Comparison of ENCODE assay signal across 8 cellular contexts in the genomic region with DNA sequence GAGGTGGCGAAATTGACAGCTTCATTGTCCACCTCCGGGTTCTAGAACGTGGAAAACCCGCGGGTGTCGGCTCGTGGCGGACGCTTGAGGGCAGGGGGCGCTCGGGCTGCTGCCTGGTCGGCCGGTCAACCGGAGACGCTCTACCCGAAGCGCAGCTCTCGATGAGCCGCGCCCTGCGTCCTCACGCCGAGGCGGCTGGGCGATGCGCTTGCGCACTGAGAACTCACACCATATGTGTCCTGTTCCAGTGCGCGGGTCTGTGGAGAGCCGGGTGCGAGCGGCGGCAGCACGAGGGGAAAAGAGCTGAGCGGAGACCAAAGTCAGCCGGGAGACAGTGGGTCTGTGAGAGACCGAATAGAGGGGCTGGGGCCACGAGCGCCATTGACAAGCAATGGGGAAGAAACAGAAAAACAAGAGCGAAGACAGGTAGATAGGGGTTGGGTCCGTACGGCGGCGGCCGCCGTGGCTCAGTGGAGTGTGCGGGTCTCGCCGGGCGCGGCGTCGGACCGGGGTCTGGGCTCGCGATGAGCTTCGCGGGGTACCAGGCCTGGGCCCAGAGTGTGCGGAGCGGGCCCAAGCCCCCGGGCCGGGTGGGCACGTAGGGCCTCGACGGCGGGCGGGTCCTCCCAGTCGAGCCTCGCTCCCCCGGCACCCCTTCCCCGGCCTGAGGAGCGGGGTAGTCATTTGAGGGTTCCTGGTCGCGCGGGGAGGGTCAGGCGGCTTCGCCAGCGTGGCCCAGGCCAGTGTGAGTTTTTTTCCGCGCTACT. TPM values are rescaled to one million over a fixed set of nuclear protein-coding genes. Genes with fewer than 3 reads are reported as not detected.
A peak's percentile ranks its signal among the peaks of the same experiment; 100 is the strongest.
DNase-seq lines count a peak whose midpoint lies in the region; ATAC-seq, FAIRE-seq and TF ChIP-seq lines count a peak whose summit lies in the region.

A gene with protein sequence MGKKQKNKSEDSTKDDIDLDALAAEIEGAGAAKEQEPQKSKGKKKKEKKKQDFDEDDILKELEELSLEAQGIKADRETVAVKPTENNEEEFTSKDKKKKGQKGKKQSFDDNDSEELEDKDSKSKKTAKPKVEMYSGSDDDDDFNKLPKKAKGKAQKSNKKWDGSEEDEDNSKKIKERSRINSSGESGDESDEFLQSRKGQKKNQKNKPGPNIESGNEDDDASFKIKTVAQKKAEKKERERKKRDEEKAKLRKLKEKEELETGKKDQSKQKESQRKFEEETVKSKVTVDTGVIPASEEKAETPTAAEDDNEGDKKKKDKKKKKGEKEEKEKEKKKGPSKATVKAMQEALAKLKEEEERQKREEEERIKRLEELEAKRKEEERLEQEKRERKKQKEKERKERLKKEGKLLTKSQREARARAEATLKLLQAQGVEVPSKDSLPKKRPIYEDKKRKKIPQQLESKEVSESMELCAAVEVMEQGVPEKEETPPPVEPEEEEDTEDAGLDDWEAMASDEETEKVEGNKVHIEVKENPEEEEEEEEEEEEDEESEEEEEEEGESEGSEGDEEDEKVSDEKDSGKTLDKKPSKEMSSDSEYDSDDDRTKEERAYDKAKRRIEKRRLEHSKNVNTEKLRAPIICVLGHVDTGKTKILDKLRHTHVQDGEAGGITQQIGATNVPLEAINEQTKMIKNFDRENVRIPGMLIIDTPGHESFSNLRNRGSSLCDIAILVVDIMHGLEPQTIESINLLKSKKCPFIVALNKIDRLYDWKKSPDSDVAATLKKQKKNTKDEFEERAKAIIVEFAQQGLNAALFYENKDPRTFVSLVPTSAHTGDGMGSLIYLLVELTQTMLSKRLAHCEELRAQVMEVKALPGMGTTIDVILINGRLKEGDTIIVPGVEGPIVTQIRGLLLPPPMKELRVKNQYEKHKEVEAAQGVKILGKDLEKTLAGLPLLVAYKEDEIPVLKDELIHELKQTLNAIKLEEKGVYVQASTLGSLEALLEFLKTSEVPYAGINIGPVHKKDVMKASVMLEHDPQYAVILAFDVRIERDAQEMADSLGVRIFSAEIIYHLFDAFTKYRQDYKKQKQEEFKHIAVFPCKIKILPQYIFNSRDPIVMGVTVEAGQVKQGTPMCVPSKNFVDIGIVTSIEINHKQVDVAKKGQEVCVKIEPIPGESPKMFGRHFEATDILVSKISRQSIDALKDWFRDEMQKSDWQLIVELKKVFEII (plus strand): TSS at position 226 of the 767 bp plus-strand sequence. CDS start 166 bp downstream, at position 392.

- H3K79me2 ChIP-seq in mesendoderm (ENCODE audit: control insufficient read depth, insufficient read depth, low read length) = peaks cover 56% of the 10 kb centered on the region

- H3K36me3 Mint-ChIP-seq in endodermal cell (ENCODE audit: low read depth) = peaks cover 9% of the 10 kb centered on the region

- no peak within 1 kb of the TSS for H2BK15ac ChIP-seq in mesendoderm (replicated peaks; ENCODE audit: low read depth)

- 0% methylated on average over 22 to 80 of the region's 80 CpGs for WGBS in endodermal cell (ENCODE audit: insufficient coverage in 1 of 2, insufficient read length in 1 of 2), 2 experiments
- no CpG with 5 or more reads among the region's 80 CpGs for WGBS in mesendoderm (ENCODE audit: extremely low coverage, insufficient coverage, low lambda C conversion rate)

- no peak within 1 kb of the TSS for H4K8ac ChIP-seq in mesendoderm (ENCODE audit: low read depth, low read length)

- H3K9me3 ChIP-seq in endodermal cell (ENCODE audit: control insufficient read depth, low read length) = no peaks in the 10 kb centered on the region

- no peak within 1 kb of the TSS for H3K27ac Mint-ChIP-seq in endodermal cell

- TF ChIP-seq CTCF in D721Med (IDR thresholded peaks at IDR 0.05; ENCODE audit: insufficient read depth, missing control alignments) (peak; percentile 68), endodermal cell (conservative IDR thresholded peaks at IDR 0.05) (peak; percentile 79)

- no peak within 1 kb of the TSS for H3K4ac ChIP-seq in mesendoderm (ENCODE audit: low read depth, low read length)

- peak within 1 kb of the TSS; percentile 90 for H3K56ac ChIP-seq in mesendoderm (ENCODE audit: low read length)

- H3K27ac ChIP-seq in endodermal cell (ENCODE audit: low read depth, low read length) (peak within 1 kb of the TSS; percentile 92), mesendoderm (ENCODE audit: low read depth, low read length) (peak within 1 kb of the TSS; percentile 10)

- no peak within 1 kb of the TSS for H3K23ac ChIP-seq in mesendoderm (ENCODE audit: low read length)

- DNase-seq in D721Med (ENCODE audit: insufficient read length, low spot score) = peak; percentile 51
- peak; percentile 35 to 95 (median 90) for DNase-seq in HUDEP-2 (lab: John Stamatoyannopoulos, UW; ENCODE audit: unreplicated experiment in 76 of 76)
- DNase-seq in NOMO-1 treated with DMSO at 0.1 percent for 48 hours (lab: John Stamatoyannopoulos, UW; ENCODE audit: unreplicated experiment) = peak; percentile 90
- peak; percentile 69 to 92 (median 73) for DNase-seq in activated CD8-positive, alpha-beta memory T cell treated with anti-CD3 and anti-CD28 coated beads for 48 hours (ENCODE audit: low read depth in 2 of 3, low spot score in 2 of 3)
- peak; percentile 98 for DNase-seq in endodermal cell
- DNase-seq in mesendoderm = peak; percentile 97
- DNase-seq in stimulated activated CD8-positive, alpha-beta memory T cell treated with anti-CD3 and anti-CD28 coated beads, Interleukin-12 subunit alpha, Interleukin-12 subunit beta, amount 100 ng/mL, for 4 hours (ENCODE audit: low read depth) = peak; percentile 90

- no peak for FAIRE-seq in D721Med (lab: Jason Lieb, UNC)

- no peak within 1 kb of the TSS for H4K5ac ChIP-seq in mesendoderm (ENCODE audit: low read length)

- H3K36me3 ChIP-seq in endodermal cell (ENCODE audit: control insufficient read depth, insufficient read depth, low read length) (peaks cover 19% of the 10 kb centered on the region), mesendoderm (ENCODE audit: control insufficient read depth, insufficient read depth, low read length) (no peaks in the 10 kb centered on the region)

- H3K9ac ChIP-seq in endodermal cell (ENCODE audit: extremely low read depth, low read length, poor library complexity, severe bottlenecking) (peak within 1 kb of the TSS; percentile 88), mesendoderm (ENCODE audit: low read length) (peak within 1 kb of the TSS; percentile 94)

- H2AK5ac ChIP-seq in mesendoderm (ENCODE audit: low read length) = no peak within 1 kb of the TSS

- H3K4me1 ChIP-seq in endodermal cell (ENCODE audit: control insufficient read depth, insufficient read depth, low read length) = no peaks in the 10 kb centered on the region
- H3K4me1 ChIP-seq in mesendoderm (ENCODE audit: control insufficient read depth, low read depth, low read length) = no peaks in the 10 kb centered on the region

- peak; percentile 68 for ATAC-seq in GM21390 (IDR thresholded peaks at IDR 0.05; ENCODE audit: unreplicated experiment)

- H3K4me3 ChIP-seq in endodermal cell (ENCODE audit: low read length) (peak within 1 kb of the TSS; percentile 96), mesendoderm (ENCODE audit: low read length) (peak within 1 kb of the TSS; percentile 42)

- no peaks in the 10 kb centered on the region for H3K27me3 Mint-ChIP-seq in endodermal cell (ENCODE audit: insufficient read depth)

- H3K9me3 Mint-ChIP-seq in endodermal cell = no peaks in the 10 kb centered on the region

- no peak within 1 kb of the TSS for H2BK5ac ChIP-seq in mesendoderm (ENCODE audit: low read length)

- H3K4me2 ChIP-seq in mesendoderm (ENCODE audit: low read length) = peak within 1 kb of the TSS; percentile 94

- no peak within 1 kb of the TSS for H3K18ac ChIP-seq in mesendoderm (ENCODE audit: low read length)

- H2BK120ac ChIP-seq in mesendoderm (ENCODE audit: low read depth, low read length) = no peak within 1 kb of the TSS

- no peak within 1 kb of the TSS for H3K4me3 Mint-ChIP-seq in endodermal cell

- H3K27me3 ChIP-seq in endodermal cell (ENCODE audit: control insufficient read depth, insufficient read depth, low read length, poor library complexity, severe bottlenecking) (no peaks in the 10 kb centered on the region), mesendoderm (ENCODE audit: insufficient read depth, low read length, poor library complexity) (no peaks in the 10 kb centered on the region)

- peaks cover 15% of the 10 kb centered on the region for H3K4me1 Mint-ChIP-seq in endodermal cell

- H3K79me1 ChIP-seq in mesendoderm (ENCODE audit: low read length) = peaks cover 6% of the 10 kb centered on the region

RNA-seq across cellular contexts. Expression of the gene that starts here (rescaled TPM):
- total RNA-seq in endodermal cell = 10 to 100 TPM; 54.2 to 63.6 TPM
- 38.9 TPM for polyA plus RNA-seq in endodermal cell (2013, experiment 1 of 2)
- 41.2 TPM for polyA plus RNA-seq in endodermal cell (2013, experiment 2 of 2)
- 112 TPM for polyA plus RNA-seq in mesendoderm (2013, experiment 1 of 2)
- polyA plus RNA-seq in mesendoderm (2013, experiment 2 of 2) = 113 TPM

Comparison
In these comparisons a context has a peak if more than half of its experiments do, and no peak if none do; other contexts are left out.
1. Peak in every context shown above with its lines: DNase-seq, ATAC-seq, H3K4me3 ChIP-seq and H3K27ac ChIP-seq.